34 cellular contexts compared by ENCODE assay signal in the genomic region with DNA sequence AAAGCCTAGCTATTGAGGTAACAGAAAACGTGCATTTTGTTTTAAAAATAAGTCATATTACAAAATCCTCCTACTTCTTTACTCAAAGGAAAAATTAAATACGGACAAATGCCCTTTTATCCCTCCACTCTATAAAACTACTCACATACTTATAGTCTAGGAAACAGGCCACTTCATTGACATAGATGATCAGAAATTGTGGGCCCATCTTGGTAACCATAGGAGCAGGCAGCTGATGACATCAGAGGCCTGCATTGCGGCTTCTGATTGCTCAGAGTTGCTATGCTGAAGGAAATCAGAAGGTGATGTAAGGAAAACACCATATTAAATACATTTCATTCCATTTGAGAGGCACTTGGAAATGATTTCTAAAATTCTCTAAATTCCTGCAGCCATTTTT.
"Had no signal": no experiment of that assay in that cellular context is flagged by ENCODE, and none has a peak within 500 bp of the region (broad histone marks: within the 10 kb centered on the region; RNA-seq: fewer than 3 reads in every experiment).

No MANE protein-coding gene starts in this region.

- H3K4me1 ChIP-seq: colonic mucosa, gastroesophageal sphincter, pancreas, prostate gland, sigmoid colon, tibial artery, upper lobe of right lung had no signal

- H3K27ac Mint-ChIP-seq: activated CD4-positive, alpha-beta memory T cell treated with anti-CD3 and anti-CD28 coated beads, Interleukin-2, amount 10 ng/mL, durations not matched to agents 7 days and 5 days; activated CD4-positive, alpha-beta T cell treated with anti-CD3 and anti-CD28 coated beads, Interleukin-2, amount 10 ng/mL, durations not matched to agents 7 days and 5 days; activated naive CD4-positive, alpha-beta T cell treated with anti-CD3 and anti-CD28 coated beads, Interleukin-2, amount 50 U/mL, for 72 hours; activated T-helper 2 cell treated with anti-CD3 and anti-CD28 coated beads, Interferon-gamma antibody, Interleukin-2, Interleukin-4, amounts not matched to agents 10 μg/mL and 5 μg/mL and 100 μg/mL, durations not matched to agents 14 hours and 24 hours and 36 hours; stimulated activated naive B cell treated with anti-CD40 and anti-IgM and Interleukin-4, amounts not matched to agents 10 μg/mL and 1 μg/mL and 100 μg/mL, for 72 hours; T-helper 1 cell treated with Interleukin-12 subunit alpha and Interleukin-12 subunit beta and Interleukin-4 antibody, amounts not matched to agents 30 μg/mL and 1 μg/mL, for 36 hours; WTC11 had no signal

- H3K27me3 Mint-ChIP-seq: activated CD4-positive, alpha-beta memory T cell treated with anti-CD3 and anti-CD28 coated beads, Interleukin-2, amount 10 ng/mL, durations not matched to agents 7 days and 5 days; activated CD4-positive, alpha-beta T cell treated with anti-CD3 and anti-CD28 coated beads, Interleukin-2, amount 10 ng/mL, durations not matched to agents 7 days and 5 days; stimulated activated naive B cell treated with anti-CD40 and anti-IgM and Interleukin-4, amounts not matched to agents 10 μg/mL and 1 μg/mL and 100 μg/mL, for 72 hours had no signal

- H3K4me1 Mint-ChIP-seq: activated CD4-positive, alpha-beta memory T cell treated with anti-CD3 and anti-CD28 coated beads, Interleukin-2, amount 10 ng/mL, durations not matched to agents 7 days and 5 days; neural crest cell; WTC11 had no signal

- H3K36me3 Mint-ChIP-seq: activated naive CD4-positive, alpha-beta T cell treated with anti-CD3 and anti-CD28 coated beads, Interleukin-2, amount 50 U/mL, for 72 hours; naive thymus-derived CD8-positive, alpha-beta T cell; WTC11 had no signal

- H3K27ac ChIP-seq: colonic mucosa, epithelial cell of prostate, gastroesophageal sphincter, hepatocyte, pancreas, prostate gland, sigmoid colon, stomach, tibial artery, upper lobe of right lung had no signal

- ATAC-seq: activated naive CD4-positive, alpha-beta T cell treated with anti-CD3 and anti-CD28 coated beads, Interleukin-2, amount 50 U/mL, for 72 hours; activated T-cell treated with anti-CD3 and anti-CD28 coated beads, Interleukin-2, amount 50 U/mL, for 4 hours; gastroesophageal sphincter; left colon; naive thymus-derived CD8-positive, alpha-beta T cell; pancreas; stimulated activated naive B cell treated with anti-CD40 and anti-IgM and Interleukin-4, amounts not matched to agents 10 μg/mL and 1 μg/mL and 100 μg/mL, for 72 hours; upper lobe of right lung; WTC11 had no signal

- H3K36me3 ChIP-seq: colonic mucosa, gastroesophageal sphincter, pancreas, prostate gland, sigmoid colon, stomach, tibial artery, upper lobe of right lung had no signal

- H3K9me3 ChIP-seq: colonic mucosa, gastroesophageal sphincter, pancreas, prostate gland, sigmoid colon, stomach, tibial artery, upper lobe of right lung had no signal

- H3K27me3 ChIP-seq: colonic mucosa, gastroesophageal sphincter, hepatocyte, pancreas, sigmoid colon, stomach, tibial artery, upper lobe of right lung had no signal

- H2AFZ ChIP-seq: hepatocyte had no signal

- H3K4me3 ChIP-seq: colonic mucosa, gastroesophageal sphincter, hepatocyte, pancreas, prostate gland, sigmoid colon, stomach, tibial artery, upper lobe of right lung had no signal

- H3K4me2 ChIP-seq: hepatocyte had no signal

- DNase-seq: activated CD4-positive, alpha-beta memory T cell treated with anti-CD3 and anti-CD28 coated beads, Interleukin-2, amount 10 ng/mL, durations not matched to agents 7 days and 5 days; activated CD4-positive, alpha-beta T cell treated with anti-CD3 and anti-CD28 coated beads for 1 hour; activated CD4-positive, alpha-beta T cell treated with anti-CD3 and anti-CD28 coated beads, Interleukin-2, amount 10 ng/mL, durations not matched to agents 7 days and 5 days; activated CD8-positive, alpha-beta memory T cell treated with anti-CD3 and anti-CD28 coated beads, Interleukin-2, amount 50 U/mL, for 48 hours; activated T-cell treated with anti-CD3 and anti-CD28 coated beads, Interleukin-2, amount 50 U/mL, for 4 hours; aorta; caudate nucleus; colonic mucosa; effector CD8-positive, alpha-beta T cell; left colon; midbrain; naive thymus-derived CD8-positive, alpha-beta T cell; nucleus accumbens; pancreas; retina; sigmoid colon; small intestine; stimulated activated CD4-positive, alpha-beta T cell treated with anti-CD3 and anti-CD28 coated beads, Interleukin-1b, Interleukin-23, amount 100 ng/mL, for 48 hours; stimulated activated CD4-positive, alpha-beta T cell treated with anti-CD3 and anti-CD28 coated beads, Interleukin-4, amount 100 ng/mL, for 4 hours; stimulated activated CD8-positive, alpha-beta memory T cell treated with anti-CD3 and anti-CD28 coated beads, Interleukin-4, amount 100 ng/mL, for 48 hours; stimulated activated naive B cell treated with anti-CD40 and anti-IgM and Interleukin-4, amounts not matched to agents 10 μg/mL and 1 μg/mL and 100 μg/mL, for 72 hours; stomach; SW 1271; tibial artery; upper lobe of right lung had no signal

- H3K79me2 ChIP-seq: hepatocyte had no signal

- H3K9me3 Mint-ChIP-seq: activated CD4-positive, alpha-beta memory T cell treated with anti-CD3 and anti-CD28 coated beads, Interleukin-2, amount 10 ng/mL, durations not matched to agents 7 days and 5 days; activated CD4-positive, alpha-beta T cell treated with anti-CD3 and anti-CD28 coated beads, Interleukin-2, amount 10 ng/mL, durations not matched to agents 7 days and 5 days; activated naive CD4-positive, alpha-beta T cell treated with anti-CD3 and anti-CD28 coated beads, Interleukin-2, amount 50 U/mL, for 72 hours; activated T-cell treated with anti-CD3 and anti-CD28 coated beads, Interleukin-2, amount 50 U/mL, for 4 hours; activated T-helper 2 cell treated with anti-CD3 and anti-CD28 coated beads, Interferon-gamma antibody, Interleukin-2, Interleukin-4, amounts not matched to agents 10 μg/mL and 5 μg/mL and 100 μg/mL, durations not matched to agents 14 hours and 24 hours and 36 hours; naive thymus-derived CD8-positive, alpha-beta T cell; neural crest cell; T-helper 1 cell treated with Interleukin-12 subunit alpha and Interleukin-12 subunit beta and Interleukin-4 antibody, amounts not matched to agents 30 μg/mL and 1 μg/mL, for 36 hours; WTC11 had no signal

- H3K4me3 Mint-ChIP-seq: activated CD4-positive, alpha-beta memory T cell treated with anti-CD3 and anti-CD28 coated beads, Interleukin-2, amount 10 ng/mL, durations not matched to agents 7 days and 5 days; activated CD4-positive, alpha-beta T cell treated with anti-CD3 and anti-CD28 coated beads, Interleukin-2, amount 10 ng/mL, durations not matched to agents 7 days and 5 days; activated T-cell treated with anti-CD3 and anti-CD28 coated beads, Interleukin-2, amount 50 U/mL, for 4 hours; naive thymus-derived CD8-positive, alpha-beta T cell; neural crest cell; stimulated activated naive B cell treated with anti-CD40 and anti-IgM and Interleukin-4, amounts not matched to agents 10 μg/mL and 1 μg/mL and 100 μg/mL, for 72 hours; T-helper 1 cell treated with Interleukin-12 subunit alpha and Interleukin-12 subunit beta and Interleukin-4 antibody, amounts not matched to agents 30 μg/mL and 1 μg/mL, for 36 hours; WTC11 had no signal
